Comparison of ENCODE assay signal across 28 cellular contexts in genomic region chr7:19177269-19177668, GRCh38. TPM values are rescaled to one million over a fixed set of nuclear protein-coding genes. Genes with fewer than 3 reads are reported as not detected.
A peak's percentile ranks its signal among the peaks of the same experiment; 100 is the strongest.
DNase-seq lines count a peak whose midpoint lies in the region; ATAC-seq and TF ChIP-seq lines count a peak whose summit lies in the region.
"Had no signal": no experiment of that assay in that cellular context is flagged by ENCODE, and none has a peak within 500 bp of the region (broad histone marks: within the 10 kb centered on the region; RNA-seq: fewer than 3 reads in every experiment).

No MANE protein-coding gene starts in this region.

- DNase-seq in MCF 10A (ENCODE audit: unreplicated experiment) (peak; percentile 1), breast epithelium (ENCODE audit: low spot score in 2 of 2) (no peak), NB4 (ENCODE audit: low read depth) (peak; percentile 30), epithelial cell of esophagus (ENCODE audit: low read depth) (peak; percentile 4), NCI-H146 (lab: John Stamatoyannopoulos, UW) (no peak), iPS-NIHi11 (ENCODE audit: low spot score) (no peak)
- no peak for DNase-seq in stimulated activated CD4-positive, alpha-beta T cell treated with anti-CD3 and anti-CD28 coated beads, Interleukin-4, amount 100 ng/mL, for 4 hours
- DNase-seq: activated CD8-positive, alpha-beta memory T cell treated with anti-CD3 and anti-CD28 coated beads, Interleukin-2, amount 10 ng/mL, durations not matched to agents 7 days and 5 days; activated naive CD8-positive, alpha-beta T cell treated with anti-CD3 and anti-CD28 coated beads, Interleukin-2, amount 10 ng/mL, durations not matched to agents 7 days and 5 days; brain microvascular endothelial cell; C1 segment of cervical spinal cord; colonic mucosa; GDM1; IMR-90; NCI-H1105; NCI-H2171; NCI-H82; Peyer's patch; stimulated activated CD4-positive, alpha-beta T cell treated with anti-CD3 and anti-CD28 coated beads, Interleukin-4, amount 100 ng/mL, for 24 hours had no signal

- H3K4me3 ChIP-seq in breast epithelium, result no peak overlapping the region
- no peak overlapping the region for H3K4me3 ChIP-seq in NB4 (ENCODE audit: low read depth, low read length)
- no peak overlapping the region for H3K4me3 ChIP-seq in epithelial cell of esophagus (ENCODE audit: low read length)
- H3K4me3 ChIP-seq: colonic mucosa, HAP-1, Peyer's patch, SK-N-MC, skin epidermis had no signal

- intact Hi-C loops in MCF 10A (cut with micrococcal nuclease), result no loop called here
- intact Hi-C loops in breast epithelium (cut with DNase I; ENCODE audit: low total_unique reads), result no loop called here

- no peaks in the 10 kb centered on the region for H3K4me1 ChIP-seq in breast epithelium
- H3K4me1 ChIP-seq: colonic mucosa, HAP-1, Peyer's patch had no signal

- peaks cover 6% of the 10 kb centered on the region for H3K4me1 Mint-ChIP-seq in MCF 10A (ENCODE audit: insufficient read depth, unreplicated experiment)
- H3K4me1 Mint-ChIP-seq: activated CD8-positive, alpha-beta memory T cell treated with anti-CD3 and anti-CD28 coated beads, Interleukin-2, amount 10 ng/mL, durations not matched to agents 7 days and 5 days; activated naive CD8-positive, alpha-beta T cell treated with anti-CD3 and anti-CD28 coated beads, Interleukin-2, amount 10 ng/mL, durations not matched to agents 7 days and 5 days; nephron had no signal

- H3K9me3 Mint-ChIP-seq in MCF 10A (ENCODE audit: unreplicated experiment), result peaks cover 1% of the 10 kb centered on the region
- H3K9me3 Mint-ChIP-seq: activated naive CD8-positive, alpha-beta T cell treated with anti-CD3 and anti-CD28 coated beads, Interleukin-2, amount 10 ng/mL, durations not matched to agents 7 days and 5 days had no signal

- TF ChIP-seq POLR2A in breast epithelium (IDR thresholded peaks at IDR 0.05) (no peak), NB4 (IDR thresholded peaks at IDR 0.05; ENCODE audit: extremely low read depth, insufficient read length) (no peak)

- no TSS peak for BruUV-seq in MCF 10A (replicated peaks; lab: Mats Ljungman, UMichigan)

- POLR2A ChIA-PET in MCF 10A (lab: Yijun Ruan, JAX), result no interaction called here

- no peak overlapping the region for H3K4me3 Mint-ChIP-seq in MCF 10A (ENCODE audit: unreplicated experiment)
- H3K4me3 Mint-ChIP-seq: activated CD8-positive, alpha-beta memory T cell treated with anti-CD3 and anti-CD28 coated beads, Interleukin-2, amount 10 ng/mL, durations not matched to agents 7 days and 5 days; activated naive CD8-positive, alpha-beta T cell treated with anti-CD3 and anti-CD28 coated beads, Interleukin-2, amount 10 ng/mL, durations not matched to agents 7 days and 5 days; nephron had no signal

- H3K27me3 Mint-ChIP-seq in MCF 10A (ENCODE audit: insufficient read depth, unreplicated experiment), result no peaks in the 10 kb centered on the region
- H3K27me3 Mint-ChIP-seq: activated CD8-positive, alpha-beta memory T cell treated with anti-CD3 and anti-CD28 coated beads, Interleukin-2, amount 10 ng/mL, durations not matched to agents 7 days and 5 days; activated naive CD8-positive, alpha-beta T cell treated with anti-CD3 and anti-CD28 coated beads, Interleukin-2, amount 10 ng/mL, durations not matched to agents 7 days and 5 days had no signal

- no peaks in the 10 kb centered on the region for H3K36me3 Mint-ChIP-seq in MCF 10A (ENCODE audit: insufficient read depth, unreplicated experiment)
- H3K36me3 Mint-ChIP-seq: activated CD8-positive, alpha-beta memory T cell treated with anti-CD3 and anti-CD28 coated beads, Interleukin-2, amount 10 ng/mL, durations not matched to agents 7 days and 5 days; activated naive CD8-positive, alpha-beta T cell treated with anti-CD3 and anti-CD28 coated beads, Interleukin-2, amount 10 ng/mL, durations not matched to agents 7 days and 5 days had no signal

- no peak for ATAC-seq in HG02970 (IDR thresholded peaks at IDR 0.05; ENCODE audit: low FRiP score, unreplicated experiment)
- ATAC-seq: activated CD8-positive, alpha-beta memory T cell treated with anti-CD3 and anti-CD28 coated beads, Interleukin-2, amount 10 ng/mL, durations not matched to agents 7 days and 5 days had no signal

- CTCF ChIA-PET in MCF 10A (lab: Yijun Ruan, JAX), result interaction anchor here (0.6 to 1.2 kb wide), 3 partner anchors 351 to 1836 kb away, joined by 3 read pairs; no protein-coding TSS in a partner anchor

- H3K27me3 ChIP-seq in breast epithelium, result no peaks in the 10 kb centered on the region
- H3K27me3 ChIP-seq: brain microvascular endothelial cell, colonic mucosa, Peyer's patch had no signal

- H3K9me3 ChIP-seq in breast epithelium, result peaks cover 0 to 3% of the 10 kb centered on the region in 2 donors
- H3K9me3 ChIP-seq: colonic mucosa, HAP-1 had no signal

- TF ChIP-seq CTCF in MCF 10A (IDR thresholded peaks at IDR 0.05; ENCODE audit: unreplicated experiment), result no peak
- no peak for TF ChIP-seq CTCF in breast epithelium (IDR thresholded peaks at IDR 0.05)
- TF ChIP-seq CTCF in NB4 (IDR thresholded peaks at IDR 0.05; ENCODE audit: low read depth, low read length), result no peak
- TF ChIP-seq CTCF in epithelial cell of esophagus (IDR thresholded peaks at IDR 0.05; ENCODE audit: insufficient read depth, low read depth, low read length, missing control alignments), result no peak

- no peak overlapping the region for H3K27ac ChIP-seq in breast epithelium
- H3K27ac ChIP-seq: brain microvascular endothelial cell, colonic mucosa, HL-60, Peyer's patch, skin epidermis had no signal

- no peaks in the 10 kb centered on the region for H3K36me3 ChIP-seq in breast epithelium
- H3K36me3 ChIP-seq: brain microvascular endothelial cell, colonic mucosa, HAP-1, Peyer's patch had no signal

- no peak overlapping the region for H3K27ac Mint-ChIP-seq in MCF 10A (ENCODE audit: low read depth, unreplicated experiment)
- H3K27ac Mint-ChIP-seq: activated CD8-positive, alpha-beta memory T cell treated with anti-CD3 and anti-CD28 coated beads, Interleukin-2, amount 10 ng/mL, durations not matched to agents 7 days and 5 days; activated naive CD8-positive, alpha-beta T cell treated with anti-CD3 and anti-CD28 coated beads, Interleukin-2, amount 10 ng/mL, durations not matched to agents 7 days and 5 days; nephron had no signal

RNA-seq across cellular contexts. Expression of gene FERD3L, which starts 32.0 kb away (rescaled TPM):
- total RNA-seq in MCF 10A (2022) (not detected in 2 replicates), breast epithelium (not detected)
- total RNA-seq: activated CD8-positive, alpha-beta memory T cell treated with anti-CD3 and anti-CD28 coated beads, Interleukin-2, amount 10 ng/mL, durations not matched to agents 7 days and 5 days; activated naive CD8-positive, alpha-beta T cell treated with anti-CD3 and anti-CD28 coated beads, Interleukin-2, amount 10 ng/mL, durations not matched to agents 7 days and 5 days; colonic mucosa; frontal cortex; IMR-90; mesenteric fat pad; Peyer's patch; posterior vena cava had no signal

RNA-seq across cellular contexts. Expression of gene TWIST1, which starts 59.8 kb away (rescaled TPM):
- total RNA-seq in MCF 10A (2022) (16.1 and 18.9 TPM in 2 replicates), breast epithelium (10 to 100 TPM in 2 of 3 donors, 1 to 10 TPM in 1; 7.2 to 99.5 (median 60.0) TPM)
- total RNA-seq: activated naive CD8-positive, alpha-beta T cell treated with anti-CD3 and anti-CD28 coated beads, Interleukin-2, amount 10 ng/mL, durations not matched to agents 7 days and 5 days had no signal

Comparison
In these comparisons a context has a peak if more than half of its experiments do, and no peak if none do; other contexts are left out.
1. DNase-seq: peak in MCF 10A (single experiment), NB4 (single experiment) and epithelial cell of esophagus (single experiment); none in breast epithelium (0 of 2), stimulated activated CD4-positive, alpha-beta T cell treated with anti-CD3 and anti-CD28 coated beads, Interleukin-4, amount 100 ng/mL, for 4 hours (0 of 2), NCI-H146 (single experiment) and iPS-NIHi11 (single experiment).